In the genomic region with DNA sequence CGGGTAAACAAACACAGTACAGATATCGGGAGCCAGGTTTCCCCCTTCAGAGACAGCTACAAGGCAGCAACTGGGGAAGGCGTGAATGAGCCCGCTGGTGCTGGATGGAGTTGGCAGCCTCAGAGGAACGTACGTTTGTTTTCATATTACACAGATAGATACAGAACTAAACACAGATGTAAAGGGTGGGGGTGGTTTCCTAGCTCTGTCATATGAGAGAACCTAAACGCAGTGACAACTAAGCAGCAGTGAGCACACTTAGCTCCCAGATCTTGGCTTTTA, we compare ENCODE assay signal across 1 cellular context.
TF ChIP-seq lines count a peak whose summit lies in the region.

No MANE protein-coding gene starts in this region.

TF ChIP-seq in GM23338, 12 proteins besides CTCF, POLR2A, EP300 and RAD21 (continued from another document):
- TF ChIP-seq REST (IDR thresholded peaks at IDR 0.05; ENCODE audit: unreplicated experiment), result no peak
- TF ChIP-seq EZH2phosphoT487 (IDR thresholded peaks at IDR 0.05; ENCODE audit: unreplicated experiment), result no peak
- no peak for TF ChIP-seq NANOG (IDR thresholded peaks at IDR 0.05; ENCODE audit: borderline replicate concordance)
- TF ChIP-seq, protein P1, sequence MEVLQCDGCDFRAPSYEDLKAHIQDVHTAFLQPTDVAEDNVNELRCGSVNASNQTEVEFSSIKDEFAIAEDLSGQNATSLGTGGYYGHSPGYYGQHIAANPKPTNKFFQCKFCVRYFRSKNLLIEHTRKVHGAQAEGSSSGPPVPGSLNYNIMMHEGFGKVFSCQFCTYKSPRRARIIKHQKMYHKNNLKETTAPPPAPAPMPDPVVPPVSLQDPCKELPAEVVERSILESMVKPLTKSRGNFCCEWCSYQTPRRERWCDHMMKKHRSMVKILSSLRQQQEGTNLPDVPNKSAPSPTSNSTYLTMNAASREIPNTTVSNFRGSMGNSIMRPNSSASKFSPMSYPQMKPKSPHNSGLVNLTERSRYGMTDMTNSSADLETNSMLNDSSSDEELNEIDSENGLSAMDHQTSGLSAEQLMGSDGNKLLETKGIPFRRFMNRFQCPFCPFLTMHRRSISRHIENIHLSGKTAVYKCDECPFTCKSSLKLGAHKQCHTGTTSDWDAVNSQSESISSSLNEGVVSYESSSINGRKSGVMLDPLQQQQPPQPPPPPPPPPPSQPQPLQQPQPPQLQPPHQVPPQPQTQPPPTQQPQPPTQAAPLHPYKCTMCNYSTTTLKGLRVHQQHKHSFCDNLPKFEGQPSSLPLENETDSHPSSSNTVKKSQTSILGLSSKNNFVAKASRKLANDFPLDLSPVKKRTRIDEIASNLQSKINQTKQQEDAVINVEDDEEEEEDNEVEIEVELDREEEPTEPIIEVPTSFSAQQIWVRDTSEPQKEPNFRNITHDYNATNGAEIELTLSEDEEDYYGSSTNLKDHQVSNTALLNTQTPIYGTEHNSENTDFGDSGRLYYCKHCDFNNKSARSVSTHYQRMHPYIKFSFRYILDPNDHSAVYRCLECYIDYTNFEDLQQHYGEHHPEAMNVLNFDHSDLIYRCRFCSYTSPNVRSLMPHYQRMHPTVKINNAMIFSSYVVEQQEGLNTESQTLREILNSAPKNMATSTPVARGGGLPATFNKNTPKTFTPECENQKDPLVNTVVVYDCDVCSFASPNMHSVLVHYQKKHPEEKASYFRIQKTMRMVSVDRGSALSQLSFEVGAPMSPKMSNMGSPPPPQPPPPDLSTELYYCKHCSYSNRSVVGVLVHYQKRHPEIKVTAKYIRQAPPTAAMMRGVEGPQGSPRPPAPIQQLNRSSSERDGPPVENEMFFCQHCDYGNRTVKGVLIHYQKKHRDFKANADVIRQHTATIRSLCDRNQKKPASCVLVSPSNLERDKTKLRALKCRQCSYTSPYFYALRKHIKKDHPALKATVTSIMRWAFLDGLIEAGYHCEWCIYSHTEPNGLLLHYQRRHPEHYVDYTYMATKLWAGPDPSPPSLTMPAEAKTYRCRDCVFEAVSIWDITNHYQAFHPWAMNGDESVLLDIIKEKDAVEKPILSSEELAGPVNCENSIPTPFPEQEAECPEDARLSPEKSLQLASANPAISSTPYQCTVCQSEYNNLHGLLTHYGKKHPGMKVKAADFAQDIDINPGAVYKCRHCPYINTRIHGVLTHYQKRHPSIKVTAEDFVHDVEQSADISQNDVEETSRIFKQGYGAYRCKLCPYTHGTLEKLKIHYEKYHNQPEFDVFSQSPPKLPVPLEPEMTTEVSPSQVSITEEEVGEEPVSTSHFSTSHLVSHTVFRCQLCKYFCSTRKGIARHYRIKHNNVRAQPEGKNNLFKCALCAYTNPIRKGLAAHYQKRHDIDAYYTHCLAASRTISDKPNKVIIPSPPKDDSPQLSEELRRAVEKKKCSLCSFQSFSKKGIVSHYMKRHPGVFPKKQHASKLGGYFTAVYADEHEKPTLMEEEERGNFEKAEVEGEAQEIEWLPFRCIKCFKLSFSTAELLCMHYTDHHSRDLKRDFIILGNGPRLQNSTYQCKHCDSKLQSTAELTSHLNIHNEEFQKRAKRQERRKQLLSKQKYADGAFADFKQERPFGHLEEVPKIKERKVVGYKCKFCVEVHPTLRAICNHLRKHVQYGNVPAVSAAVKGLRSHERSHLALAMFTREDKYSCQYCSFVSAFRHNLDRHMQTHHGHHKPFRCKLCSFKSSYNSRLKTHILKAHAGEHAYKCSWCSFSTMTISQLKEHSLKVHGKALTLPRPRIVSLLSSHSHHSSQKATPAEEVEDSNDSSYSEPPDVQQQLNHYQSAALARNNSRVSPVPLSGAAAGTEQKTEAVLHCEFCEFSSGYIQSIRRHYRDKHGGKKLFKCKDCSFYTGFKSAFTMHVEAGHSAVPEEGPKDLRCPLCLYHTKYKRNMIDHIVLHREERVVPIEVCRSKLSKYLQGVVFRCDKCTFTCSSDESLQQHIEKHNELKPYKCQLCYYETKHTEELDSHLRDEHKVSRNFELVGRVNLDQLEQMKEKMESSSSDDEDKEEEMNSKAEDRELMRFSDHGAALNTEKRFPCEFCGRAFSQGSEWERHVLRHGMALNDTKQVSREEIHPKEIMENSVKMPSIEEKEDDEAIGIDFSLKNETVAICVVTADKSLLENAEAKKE (CRISPR knock-in tag; IDR thresholded peaks at IDR 0.05), result no peak
- TF ChIP-seq STAT1 (IDR thresholded peaks at IDR 0.05; ENCODE audit: unreplicated experiment), result no peak
- TF ChIP-seq POLR2AphosphoS5 (IDR thresholded peaks at IDR 0.05; ENCODE audit: low read depth), result no peak
- no peak for TF ChIP-seq ZNF114 (CRISPR knock-in tag; IDR thresholded peaks at IDR 0.05)
- no peak for TF ChIP-seq CREB1 (CRISPR knock-in tag; IDR thresholded peaks at IDR 0.05; ENCODE audit: low read depth)
